Comparison of ENCODE assay signal across 8 cellular contexts in genomic region chr13:24271231-24271610, GRCh38. TPM values are rescaled to one million over a fixed set of nuclear protein-coding genes. Genes with fewer than 3 reads are reported as not detected.
DNase-seq lines count a peak whose midpoint lies in the region; ATAC-seq and TF ChIP-seq lines count a peak whose summit lies in the region.

No MANE protein-coding gene starts in this region.

- DNase-seq in immature natural killer cell (peak in 1 of 3 donors; percentile 51), smooth muscle cell (lab: John Stamatoyannopoulos, UW; ENCODE audit: unreplicated experiment) (no peak), NCI-H2227 (lab: John Stamatoyannopoulos, UW; ENCODE audit: unreplicated experiment) (no peak), hepatic stellate cell (ENCODE audit: low spot score) (no peak), HT-29 (ENCODE audit: low spot score) (no peak)

- H3K4me3 ChIP-seq in GM12875 (ENCODE audit: low read depth, low read length) (peak overlapping the region; percentile 63), smooth muscle cell (peak overlapping the region; percentile 34)

- H3K79me2 ChIP-seq in smooth muscle cell (ENCODE audit: low read depth): peaks cover 18% of the 10 kb centered on the region

- H3K9me3 Mint-ChIP-seq in activated T-helper 17 cell treated with anti-CD3 and anti-CD28 coated beads, Interleukin-2, amount 50 U/mL, for 72 hours: no peaks in the 10 kb centered on the region
- H3K9me3 Mint-ChIP-seq in immature natural killer cell: peaks cover 0 to 6% (median 1%) of the 10 kb centered on the region in 6 donors

- WGBS in smooth muscle cell (ENCODE audit: low lambda C conversion rate): 37% methylated on average over 1 of the region's 1 CpG

- H4K20me1 ChIP-seq in smooth muscle cell (ENCODE audit: low read depth): no peaks in the 10 kb centered on the region

- no peaks in the 10 kb centered on the region for H3K36me3 ChIP-seq in smooth muscle cell (ENCODE audit: low read depth)

- peaks cover 50% of the 10 kb centered on the region for H3K4me1 Mint-ChIP-seq in activated T-helper 17 cell treated with anti-CD3 and anti-CD28 coated beads, Interleukin-2, amount 50 U/mL, for 72 hours
- peaks cover 98 to 100% of the 10 kb centered on the region in 2 donors for H3K4me1 Mint-ChIP-seq in immature natural killer cell

- peak overlapping the region; percentile 86 for H3K27ac ChIP-seq in smooth muscle cell (ENCODE audit: low read depth)

- H3K9ac ChIP-seq in smooth muscle cell (ENCODE audit: low read depth): peak overlapping the region; percentile 50

- no peaks in the 10 kb centered on the region for H3K27me3 ChIP-seq in smooth muscle cell (ENCODE audit: low read depth)

- peaks cover 33% of the 10 kb centered on the region for H3K4me1 ChIP-seq in smooth muscle cell (ENCODE audit: low read depth)

- H3K4me3 Mint-ChIP-seq in activated T-helper 17 cell treated with anti-CD3 and anti-CD28 coated beads, Interleukin-2, amount 50 U/mL, for 72 hours: peak overlapping the region; percentile 98
- peak overlapping the region; percentile 89 to 95 (median 91) for H3K4me3 Mint-ChIP-seq in immature natural killer cell

- TF ChIP-seq CTCF in GM12875 (IDR thresholded peaks at IDR 0.05; ENCODE audit: borderline replicate concordance, insufficient read depth, low read depth, low read length) (no peak), smooth muscle cell (IDR thresholded peaks at IDR 0.05; ENCODE audit: borderline replicate concordance, insufficient read depth, poor library complexity, severe bottlenecking) (no peak)

- no peaks in the 10 kb centered on the region for H3K9me3 ChIP-seq in smooth muscle cell (replicated peaks; ENCODE audit: low read depth)

- no peaks in the 10 kb centered on the region for H3K27me3 Mint-ChIP-seq in activated T-helper 17 cell treated with anti-CD3 and anti-CD28 coated beads, Interleukin-2, amount 50 U/mL, for 72 hours
- peaks cover 34 to 45% (median 36%) of the 10 kb centered on the region in 3 donors for H3K27me3 Mint-ChIP-seq in immature natural killer cell (ENCODE audit: low read depth in 3 of 3)

- no peak for ATAC-seq in activated T-helper 17 cell treated with anti-CD3 and anti-CD28 coated beads, Interleukin-2, amount 50 U/mL, for 72 hours (replicated peaks)
- ATAC-seq in HG03457 (IDR thresholded peaks at IDR 0.05; ENCODE audit: unreplicated experiment): no peak

- H3K36me3 Mint-ChIP-seq in activated T-helper 17 cell treated with anti-CD3 and anti-CD28 coated beads, Interleukin-2, amount 50 U/mL, for 72 hours (ENCODE audit: low read depth): peaks cover 55% of the 10 kb centered on the region
- peaks cover 7 to 12% (median 8%) of the 10 kb centered on the region in 3 donors for H3K36me3 Mint-ChIP-seq in immature natural killer cell

- H3K27ac Mint-ChIP-seq in activated T-helper 17 cell treated with anti-CD3 and anti-CD28 coated beads, Interleukin-2, amount 50 U/mL, for 72 hours: peak overlapping the region; percentile 95
- H3K27ac Mint-ChIP-seq in immature natural killer cell: peak overlapping the region; percentile 94 to 99 (median 98)

- no peak overlapping the region for H2AFZ ChIP-seq in smooth muscle cell (ENCODE audit: low read depth)

- H3F3A ChIP-seq in smooth muscle cell (ENCODE audit: low read depth): peaks cover 8% of the 10 kb centered on the region

- peak overlapping the region; percentile 79 for H3K4me2 ChIP-seq in smooth muscle cell

RNA-seq across cellular contexts. Expression of gene C1QTNF9, which starts 38.2 kb away (rescaled TPM):
- not detected for total RNA-seq in activated T-helper 17 cell treated with anti-CD3 and anti-CD28 coated beads, Interleukin-2, amount 50 U/mL, for 72 hours
- polyA plus RNA-seq in immature natural killer cell: not detected
- not detected in 2 replicates for total RNA-seq in smooth muscle cell
- polyA plus RNA-seq in smooth muscle cell: not detected in 2 replicates
- total RNA-seq in HT-29 (2014; rRNA removed; shearing (Covaris generic)): 0.61 TPM in 1 of 2 replicates, not detected in the other
